Comparison of ENCODE assay signal across 9 cellular contexts in genomic region chr1:16440150-16440479, GRCh38. TPM values are rescaled to one million over a fixed set of nuclear protein-coding genes. Genes with fewer than 3 reads are reported as not detected.
A peak's percentile ranks its signal among the peaks of the same experiment; 100 is the strongest.
DNase-seq lines count a peak whose midpoint lies in the region; ATAC-seq and TF ChIP-seq lines count a peak whose summit lies in the region.
"Had no signal": no experiment of that assay in that cellular context is flagged by ENCODE, and none has a peak within 500 bp of the region (broad histone marks: within the 10 kb centered on the region; RNA-seq: fewer than 3 reads in every experiment).

No MANE protein-coding gene starts in this region.

- H3K9me3 ChIP-seq in Caco-2 (no peaks in the 10 kb centered on the region), skeletal muscle tissue (ENCODE audit: control insufficient read depth in 3 of 3, low read length in 3 of 3) (no peaks in the 10 kb centered on the region)

- intact Hi-C loops in Caco-2 (cut with micrococcal nuclease; ENCODE audit: unreplicated experiment) (no loop called here), head of caudate nucleus (cut with DNase I) (loop anchor here (5.0 kb wide), 1 partner anchor 57 kb away; no protein-coding TSS in a partner anchor)

- no peaks in the 10 kb centered on the region for H3K9me3 Mint-ChIP-seq in Caco-2 (ENCODE audit: unreplicated experiment)
- peaks cover 3% of the 10 kb centered on the region for H3K9me3 Mint-ChIP-seq in glutamatergic neuron (ENCODE audit: unreplicated experiment)

- DNase-seq in Caco-2 (no peak), glutamatergic neuron (no peak), head of caudate nucleus (no peak), GM10266 (ENCODE audit: extremely low spot score) (no peak), kidney tubule cell (ENCODE audit: low spot score) (no peak)

- H3K4me1 Mint-ChIP-seq in Caco-2 (ENCODE audit: low read depth, unreplicated experiment): no peaks in the 10 kb centered on the region
- peaks cover 12% of the 10 kb centered on the region for H3K4me1 Mint-ChIP-seq in glutamatergic neuron (ENCODE audit: low read depth, unreplicated experiment)

- no peaks in the 10 kb centered on the region for H3K4me1 ChIP-seq in Caco-2
- peaks cover 17 to 33% (median 20%) of the 10 kb centered on the region in 3 donors for H3K4me1 ChIP-seq in skeletal muscle tissue (ENCODE audit: control insufficient read depth in 3 of 3, insufficient read depth in 3 of 3, low read length in 3 of 3)

- TF ChIP-seq CTCF in Caco-2 (IDR thresholded peaks at IDR 0.05; ENCODE audit: insufficient read depth in 1 of 2, low read depth in 1 of 2, low read length in 1 of 2, severe bottlenecking in 1 of 2, unreplicated experiment in 1 of 2) (no peak), glutamatergic neuron (IDR thresholded peaks at IDR 0.05; ENCODE audit: partially characterized antibody, unreplicated experiment) (no peak), GM10266 (IDR thresholded peaks at IDR 0.05; ENCODE audit: control insufficient read depth, insufficient read depth, low read depth, missing control alignments) (no peak)

- H3K36me3 ChIP-seq in Caco-2 (ENCODE audit: control insufficient read depth, insufficient read depth, low read length) (no peaks in the 10 kb centered on the region), skeletal muscle tissue (ENCODE audit: control insufficient read depth in 3 of 3, insufficient read depth in 3 of 3, low read length in 3 of 3) (peaks cover 11 to 18% (median 14%) of the 10 kb centered on the region in 3 donors)

- BruUV-seq in Caco-2 (replicated peaks; lab: Mats Ljungman, UMichigan): no TSS peak

- POLR2A ChIA-PET in Caco-2 (lab: Charles Lee): interaction anchor here (0.6 kb wide), 1 partner anchor 38 kb away, joined by 3 read pairs; no protein-coding TSS in a partner anchor

- peak overlapping the region; percentile 82 for H3K27ac ChIP-seq in skeletal muscle tissue (ENCODE audit: low read depth, low read length)

- peak overlapping the region; percentile 96 for H3K27ac Mint-ChIP-seq in Caco-2 (ENCODE audit: unreplicated experiment)
- H3K27ac Mint-ChIP-seq in glutamatergic neuron (ENCODE audit: unreplicated experiment): peak overlapping the region; percentile 80

- H3K9ac ChIP-seq in skeletal muscle tissue (ENCODE audit: low read depth in 1 of 3, low read length in 3 of 3): peak overlapping the region; percentile 82 to 98 (median 95)

- ATAC-seq in GM21723 (IDR thresholded peaks at IDR 0.05; ENCODE audit: unreplicated experiment) (peak; percentile 28), SK-N-SH treated with all-trans-retinoic acid at 6 μM for 48 hours (peak; percentile 61)

- H3K4me3 Mint-ChIP-seq in Caco-2 (ENCODE audit: unreplicated experiment): peak overlapping the region; percentile 86
- H3K4me3 Mint-ChIP-seq in glutamatergic neuron (ENCODE audit: unreplicated experiment): peak overlapping the region; percentile 96

- no peaks in the 10 kb centered on the region for H3K27me3 ChIP-seq in Caco-2 (replicated peaks; ENCODE audit: control insufficient read depth, insufficient read depth, low read length)
- H3K27me3 ChIP-seq in skeletal muscle tissue (ENCODE audit: control insufficient read depth in 3 of 3, insufficient read depth in 3 of 3, low read length in 3 of 3): no peaks in the 10 kb centered on the region

- H3K4me3 ChIP-seq in Caco-2 (ENCODE audit: low read depth, low read length): peak overlapping the region; percentile 78
- H3K4me3 ChIP-seq in skeletal muscle tissue (ENCODE audit: low read length in 3 of 3): peak overlapping the region; percentile 96 to 100 (median 100)

- CTCF ChIA-PET in Caco-2 (lab: Charles Lee): interaction anchor here (0.8 to 2.3 kb wide), 4 partner anchors 9 to 181 kb away, joined by 3 to 5 read pairs (median 4); no protein-coding TSS in a partner anchor

- H3K27me3 Mint-ChIP-seq in Caco-2 (ENCODE audit: insufficient read depth, unreplicated experiment) (no peaks in the 10 kb centered on the region), glutamatergic neuron (ENCODE audit: unreplicated experiment) (peaks cover 2% of the 10 kb centered on the region)

- H3K36me3 Mint-ChIP-seq in Caco-2 (ENCODE audit: insufficient read depth, unreplicated experiment) (peaks cover 11% of the 10 kb centered on the region), glutamatergic neuron (ENCODE audit: unreplicated experiment) (no peaks in the 10 kb centered on the region)

TF ChIP-seq in SK-N-SH treated with all-trans-retinoic acid at 6 μM for 48 hours, 23 proteins besides CTCF, POLR2A, EP300 and RAD21:
- no peak for TF ChIP-seq PATZ1 (CRISPR knock-in tag; IDR thresholded peaks at IDR 0.05; ENCODE audit: borderline replicate concordance)
- TF ChIP-seq ZNF8 (CRISPR knock-in tag; IDR thresholded peaks at IDR 0.05): no peak
- TF ChIP-seq CREB5 (CRISPR knock-in tag; IDR thresholded peaks at IDR 0.05; ENCODE audit: low read depth): no peak
- TF ChIP-seq TSHZ2 (CRISPR knock-in tag; IDR thresholded peaks at IDR 0.05): no peak; the same call in 1 of the 2 replicates
- TF ChIP-seq ZFP30 (CRISPR knock-in tag; IDR thresholded peaks at IDR 0.05): no peak

RNA-seq across cellular contexts. Expression of gene NECAP2, which starts 0.4 kb away (rescaled TPM):
- total RNA-seq in Caco-2 (2022): 28.4 and 29.4 TPM in 2 replicates
- total RNA-seq in glutamatergic neuron (ENCODE audit: unreplicated experiment): 37.8 TPM
- total RNA-seq in skeletal muscle tissue: 40.2 TPM

RNA-seq across cellular contexts. Expression of gene SPATA21, which starts 2.9 kb away (rescaled TPM):
- total RNA-seq in Caco-2 (2022) (not detected in 2 replicates), glutamatergic neuron (ENCODE audit: unreplicated experiment) (not detected), skeletal muscle tissue (not detected)
- total RNA-seq: T-helper 2 cell treated with Interferon-gamma antibody and Interleukin-4, amounts not matched to agents 100 ng/mL and 5 ng/mL, for 36 hours had no signal
